In the genomic region with DNA sequence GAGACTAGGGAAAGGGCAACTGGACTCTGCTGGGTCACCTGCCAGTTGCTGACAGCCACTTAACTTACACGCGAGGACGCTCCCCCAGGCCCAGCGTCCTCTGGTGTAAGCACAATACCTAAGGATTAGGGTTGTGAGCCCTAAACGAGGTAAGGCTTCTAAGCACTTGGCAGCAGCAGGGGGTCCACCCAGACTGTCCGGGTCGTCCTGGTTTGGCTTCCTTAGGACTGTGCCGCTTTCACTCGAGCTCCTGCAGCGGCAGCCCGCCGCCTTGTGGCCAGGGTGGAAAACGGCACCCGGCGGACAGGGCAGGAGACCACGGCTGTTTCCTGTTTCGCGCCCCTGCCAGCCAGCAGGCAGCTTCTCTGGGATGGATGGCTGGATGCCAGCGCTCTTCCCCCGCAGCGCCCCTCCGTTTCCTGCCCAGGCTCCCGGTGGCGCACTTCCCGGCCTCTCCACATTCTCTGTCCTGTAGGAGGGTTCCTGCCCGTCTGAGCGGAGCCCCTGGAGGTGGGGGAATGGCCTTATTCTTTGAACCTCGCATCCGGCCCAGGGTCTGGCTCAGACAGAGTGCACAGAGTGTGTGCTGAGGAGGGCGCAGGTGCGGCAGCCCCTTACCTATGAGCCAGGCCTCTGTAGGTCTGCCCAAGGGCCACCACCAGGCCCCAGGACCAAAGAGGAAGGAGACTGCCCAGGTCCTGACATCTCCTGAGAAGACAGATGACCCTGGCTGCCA, we compare ENCODE assay signal across 8 cellular contexts. TPM values are rescaled to one million over a fixed set of nuclear protein-coding genes. Genes with fewer than 3 reads are reported as not detected.
DNase-seq lines count a peak whose midpoint lies in the region; ATAC-seq and TF ChIP-seq lines count a peak whose summit lies in the region.

No MANE protein-coding gene starts in this region.

- peaks cover 41% of the 10 kb centered on the region for H3K27me3 ChIP-seq in adrenal gland
- peaks cover 47% of the 10 kb centered on the region for H3K27me3 ChIP-seq in left ventricle myocardium inferior (ENCODE audit: low read depth)

- DNase-seq in AG09319 (ENCODE audit: extremely low read depth, low read depth) (no peak), NCI-H1092 (lab: John Stamatoyannopoulos, UW) (peak; percentile 50), T-cell (peak in 32 of 34 experiments; percentile 47 to 82 (median 66)), adrenal gland (peak; percentile 62 to 86 (median 77)), left ventricle myocardium inferior (peak; percentile 74), retina (peak; percentile 93)

- CTCF ChIA-PET in T-cell (lab: Charles Lee) = interaction anchor here (0.6 to 3.6 kb wide), 20 partner anchors 8 to 261 kb away, joined by 3 to 45 read pairs (median 4); a partner anchor contains a TSS

- H3K4me1 Mint-ChIP-seq in T-cell = peaks cover 21 to 39% (median 37%) of the 10 kb centered on the region in 3 donors

- TF ChIP-seq CTCF in AG09319 (IDR thresholded peaks at IDR 0.05; ENCODE audit: low read depth, low read length) = peak; percentile 89
- TF ChIP-seq CTCF in adrenal gland (IDR thresholded peaks at IDR 0.05) = peak; percentile 64 to 87 (median 82)
- peak; percentile 91 for TF ChIP-seq CTCF in left ventricle myocardium inferior (IDR thresholded peaks at IDR 0.05; ENCODE audit: borderline replicate concordance)

- ATAC-seq in GM19463 (IDR thresholded peaks at IDR 0.05; ENCODE audit: unreplicated experiment) = peak; percentile 30
- peak; percentile 22 to 38 (median 30) for ATAC-seq in T-cell (replicated peaks in 1 of 4)
- ATAC-seq in HG03139 (IDR thresholded peaks at IDR 0.05; ENCODE audit: unreplicated experiment) = no peak

- peak overlapping the region; percentile 76 to 84 (median 77) for H3K4me3 Mint-ChIP-seq in T-cell

- TF ChIP-seq POLR2A in adrenal gland (IDR thresholded peaks at IDR 0.05) = no peak

- 3 to 5% (median 4%) methylated on average over 4 to 30 of the region's 31 CpGs for WGBS in adrenal gland, 4 donors

- H3K36me3 Mint-ChIP-seq in T-cell = no peaks in the 10 kb centered on the region

- H3K36me3 ChIP-seq in adrenal gland (replicated peaks in 1 of 2) = no peaks in the 10 kb centered on the region
- no peaks in the 10 kb centered on the region for H3K36me3 ChIP-seq in left ventricle myocardium inferior

- H3K9me3 Mint-ChIP-seq in T-cell = no peaks in the 10 kb centered on the region

- H3K4me3 ChIP-seq in adrenal gland (peak overlapping the region in 1 of 4 donors; percentile 52), left ventricle myocardium inferior (peak overlapping the region; percentile 68)

- intact Hi-C loops in adrenal gland (cut with DNase I) (no loop called here), left ventricle myocardium inferior (cut with micrococcal nuclease) (no loop called here)

- peak overlapping the region in 1 of 2 donors; percentile 76 for H3K27ac Mint-ChIP-seq in T-cell

- H3K4me1 ChIP-seq in adrenal gland (replicated peaks in 1 of 2) (peaks cover 30 to 55% of the 10 kb centered on the region in 2 donors), left ventricle myocardium inferior (peaks cover 63% of the 10 kb centered on the region)

- H3K27me3 Mint-ChIP-seq in T-cell = peaks cover 0 to 8% of the 10 kb centered on the region in 2 donors

- POLR2A ChIA-PET in T-cell (lab: Charles Lee) = interaction anchor here in 1 of 2 donors (1.3 kb wide), 1 partner anchor 20 kb away, joined by 10 read pairs; no protein-coding TSS in a partner anchor

- H3K9me3 ChIP-seq in adrenal gland (replicated peaks in 1 of 3) (no peaks in the 10 kb centered on the region), left ventricle myocardium inferior (replicated peaks) (no peaks in the 10 kb centered on the region)

- H3K27ac ChIP-seq in adrenal gland (no peak overlapping the region), left ventricle myocardium inferior (replicated peaks) (peak overlapping the region; percentile 14)

RNA-seq across cellular contexts. Expression of a gene that starts 47.0 kb away (rescaled TPM):
- 10 to 100 TPM; 50.9 to 81.8 (median 60.5) TPM for total RNA-seq in T-cell
- 100 to 1,000 TPM in 1 of 8 donors, 10 to 100 TPM in 7; 55.5 to 113 (median 72.6) TPM for total RNA-seq in adrenal gland
- 100 to 1,000 TPM in 2 of 3 donors, 10 to 100 TPM in 1; 82.6 to 135 (median 135) TPM for polyA plus RNA-seq in adrenal gland
- 99.9 TPM for total RNA-seq in left ventricle myocardium inferior
